Comparison of ENCODE assay signal across 31 cellular contexts in the genomic region with DNA sequence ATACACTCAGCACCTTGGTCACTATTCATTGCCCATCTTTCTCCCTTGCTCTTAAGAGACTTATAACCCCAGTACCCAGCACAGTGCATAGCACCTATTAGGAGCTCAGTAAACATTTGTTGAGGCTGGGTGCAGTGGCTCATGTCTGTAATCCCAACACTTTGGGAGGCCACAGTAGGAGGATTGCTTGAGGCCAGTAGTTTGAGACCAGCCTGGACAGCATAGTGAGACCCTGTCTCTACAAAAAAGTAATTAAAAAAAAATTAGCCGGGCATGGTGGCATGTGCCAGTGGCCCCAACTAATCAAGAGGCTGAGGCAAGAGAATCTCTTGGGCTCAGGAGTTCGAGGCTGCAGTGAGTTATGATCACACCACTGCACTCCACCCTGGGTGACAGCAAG. TPM values are rescaled to one million over a fixed set of nuclear protein-coding genes. Genes with fewer than 3 reads are reported as not detected.
DNase-seq lines count a peak whose midpoint lies in the region; ATAC-seq, FAIRE-seq and TF ChIP-seq lines count a peak whose summit lies in the region.
"Had no signal": no experiment of that assay in that cellular context is flagged by ENCODE, and none has a peak within 500 bp of the region (broad histone marks: within the 10 kb centered on the region; RNA-seq: fewer than 3 reads in every experiment).

No MANE protein-coding gene starts in this region.

- H3K79me2 ChIP-seq in HepG2 (ENCODE audit: insufficient read depth, low read length) (no peaks in the 10 kb centered on the region), K562 (ENCODE audit: control insufficient read depth, insufficient read depth, low read length) (no peaks in the 10 kb centered on the region)

- H3K9ac ChIP-seq in HepG2 (ENCODE audit: insufficient read depth, low read depth, low read length) (no peak overlapping the region), K562 (ENCODE audit: insufficient read depth in 1 of 2, low read depth in 2 of 2, low read length in 2 of 2) (no peak overlapping the region)
- H3K9ac ChIP-seq: BLaER1; BLaER1 treated with 17β-estradiol and CSF1 and Interleukin-3, amounts not matched to agents 10 nM and 100 nM had no signal

- H3K4me2 ChIP-seq in HepG2 (ENCODE audit: low read depth, low read length) (no peak overlapping the region), K562 (ENCODE audit: insufficient read depth, low read length) (no peak overlapping the region)
- H3K4me2 ChIP-seq: A549; BLaER1; BLaER1 treated with 17β-estradiol and CSF1 and Interleukin-3, amounts not matched to agents 10 nM and 100 nM had no signal

- WGBS in HepG2 (ENCODE audit: low lambda C conversion rate), result 47% methylated on average over 2 of the region's 2 CpGs
- WGBS in right lobe of liver (ENCODE audit: insufficient coverage, low coverage, low lambda C conversion rate, missing lambda C conversion rate), result 92% methylated on average over 2 of the region's 2 CpGs
- WGBS in K562 (ENCODE audit: insufficient coverage, low coverage, missing lambda C conversion rate), result 33% methylated on average over 2 of the region's 2 CpGs

- no peak for TF ChIP-seq RAD21 in HepG2 (CRISPR knock-in tag; IDR thresholded peaks at IDR 0.05)
- TF ChIP-seq RAD21 in K562 (CRISPR knock-in tag; conservative IDR thresholded peaks at IDR 0.05 in 1 of 2, IDR thresholded peaks at IDR 0.05 in 1 of 2), result no peak

- H3K4me1 ChIP-seq in HepG2 (ENCODE audit: insufficient read depth, low read length) (peaks cover 36% of the 10 kb centered on the region), right lobe of liver (no peaks in the 10 kb centered on the region), K562 (replicated peaks in 1 of 2; ENCODE audit: control insufficient read depth in 2 of 2, insufficient read depth in 2 of 2, low read length in 2 of 2) (peaks cover 0 to 11% of the 10 kb centered on the region in 2 experiments; a peak in 4 of 5 replicates)

- no peaks in the 10 kb centered on the region for H4K20me1 ChIP-seq in HepG2 (ENCODE audit: insufficient read depth, low read length)
- H4K20me1 ChIP-seq in K562 (replicated peaks; ENCODE audit: control insufficient read depth, insufficient read depth, low read length), result no peaks in the 10 kb centered on the region
- H4K20me1 ChIP-seq: BLaER1; BLaER1 treated with 17β-estradiol and CSF1 and Interleukin-3, amounts not matched to agents 10 nM and 100 nM had no signal

- H3K36me3 ChIP-seq in HepG2 (replicated peaks in 1 of 2; ENCODE audit: control insufficient read depth in 1 of 2, insufficient read depth in 2 of 2, low read length in 2 of 2), result no peaks in the 10 kb centered on the region
- no peaks in the 10 kb centered on the region for H3K36me3 ChIP-seq in right lobe of liver
- H3K36me3 ChIP-seq in K562 (ENCODE audit: control insufficient read depth, insufficient read depth, low read length), result no peaks in the 10 kb centered on the region
- H3K36me3 ChIP-seq: BE2C; BLaER1; BLaER1 treated with 17β-estradiol and CSF1 and Interleukin-3, amounts not matched to agents 10 nM and 100 nM had no signal

- TF ChIP-seq POLR2A in HepG2 (IDR thresholded peaks at IDR 0.05; ENCODE audit: insufficient read depth in 1 of 2, low read depth in 2 of 2, low read length in 2 of 2), result no peak
- TF ChIP-seq POLR2A in right lobe of liver (IDR thresholded peaks at IDR 0.05), result no peak
- no peak for TF ChIP-seq POLR2A in K562 (conservative IDR thresholded peaks at IDR 0.05)

- TF ChIP-seq EP300 in HepG2 (IDR thresholded peaks at IDR 0.05; ENCODE audit: low read depth in 2 of 2, low read length in 2 of 2) (no peak), HepG2 (CRISPR knock-in tag; IDR thresholded peaks at IDR 0.05; ENCODE audit: borderline replicate concordance) (no peak), K562 (IDR thresholded peaks at IDR 0.05; ENCODE audit: low read length) (no peak)

- H3K27me3 ChIP-seq in HepG2 (ENCODE audit: control insufficient read depth in 1 of 2, insufficient read depth in 2 of 2, low read length in 2 of 2) (peaks cover 0 to 7% of the 10 kb centered on the region in 2 experiments; a peak in 2 of 5 replicates), right lobe of liver (no peaks in the 10 kb centered on the region), K562 (ENCODE audit: control insufficient read depth in 2 of 2, insufficient read depth in 2 of 2, low read length in 2 of 2) (no peaks in the 10 kb centered on the region)
- H3K27me3 ChIP-seq: BE2C; BLaER1; BLaER1 treated with 17β-estradiol and CSF1 and Interleukin-3, amounts not matched to agents 10 nM and 100 nM had no signal

- no TSS peak for BruUV-seq in HepG2 (replicated peaks; lab: Mats Ljungman, UMichigan)
- BruUV-seq in K562 (replicated peaks; lab: Mats Ljungman, UMichigan), result no TSS peak

- TF ChIP-seq CTCF in HepG2 (CRISPR knock-in tag; IDR thresholded peaks at IDR 0.05) (no peak), right lobe of liver (IDR thresholded peaks at IDR 0.05) (no peak), K562 (IDR thresholded peaks at IDR 0.05 in 2 of 3, conservative IDR thresholded peaks at IDR 0.05 in 1 of 3; ENCODE audit: insufficient read depth in 2 of 3, low read depth in 1 of 3, low read length in 3 of 3) (no peak)

- DNase-seq in HepG2 (ENCODE audit: low spot score) (no peak), right lobe of liver (no peak), K562 (ENCODE audit: extremely low read depth in 1 of 4, low spot score in 3 of 4) (no peak)
- no peak for DNase-seq in activated naive CD4-positive, alpha-beta T cell treated with Interleukin-2 at 50 U/mL for 16 hours
- DNase-seq: 8988T; ACHN; AML-193; BE2C; C1 segment of cervical spinal cord; Caco-2; Calu3; CD4-positive, alpha-beta memory T cell; CD4-positive, alpha-beta T cell; CD4-positive, CD25-positive, alpha-beta regulatory T cell; CD8-positive, alpha-beta memory T cell; CD8-positive, alpha-beta T cell; COR-L47; DMS 273 treated with DMSO at 0.1 percent for 48 hours; DMS153; DMS53; DMS79; DMS79 treated with DMSO at 0.1 percent for 48 hours; DND-41; EL had no signal

- in situ Hi-C loops in HepG2 (cut with HindIII; ENCODE audit: extremely low pct_ligation_motif_present, low pct_unique_long_range_greater_than_20kb) (no loop called here), K562 (cut with MboI) (no loop called here)

- CTCF ChIA-PET in HepG2 (lab: Yijun Ruan, JAX; ENCODE audit: low intra/inter-chr PET ratio, low total read pairs), result no interaction called here
- CTCF ChIA-PET in K562 (lab: Yijun Ruan, JAX; ENCODE audit: low intra/inter-chr PET ratio), result no interaction called here

- H2AFZ ChIP-seq in HepG2 (ENCODE audit: low read length) (no peak overlapping the region), K562 (ENCODE audit: low read depth, low read length) (no peak overlapping the region)

- H3K4me3 ChIP-seq in HepG2 (replicated peaks in 1 of 3; ENCODE audit: insufficient read depth in 1 of 3, low read depth in 2 of 3, low read length in 3 of 3) (no peak overlapping the region), right lobe of liver (no peak overlapping the region), K562 (no peak overlapping the region)
- H3K4me3 ChIP-seq: A549; BLaER1; BLaER1 treated with 17β-estradiol and CSF1 and Interleukin-3, amounts not matched to agents 10 nM and 100 nM had no signal

- intact Hi-C loops in HepG2 (cut with micrococcal nuclease; ENCODE audit: unreplicated experiment), result no loop called here
- intact Hi-C loops in right lobe of liver (cut with DNase I), result loop anchor here in 1 of 2 donors (10.0 kb wide), 1 partner anchor 45 kb away; no protein-coding TSS in a partner anchor
- intact Hi-C loops in K562 (cut with micrococcal nuclease), result no loop called here

- no peaks in the 10 kb centered on the region for H3K9me1 ChIP-seq in K562 (ENCODE audit: control insufficient read depth, insufficient read depth, low read length)

- FAIRE-seq in HepG2 (lab: Jason Lieb, UNC) (no peak), K562 (lab: Jason Lieb, UNC) (no peak)
- FAIRE-seq: A204.1, A549, D721Med had no signal

- ATAC-seq in HepG2, result no peak
- no peak for ATAC-seq in right lobe of liver
- ATAC-seq in K562, result no peak
- ATAC-seq: A549; CD8-positive, alpha-beta T cell had no signal

- POLR2A ChIA-PET in HepG2 (lab: Yijun Ruan, JAX), result interaction anchor here (7.4 kb wide), 1 partner anchor 8 kb away, joined by 45 read pairs; the partner anchor contains the start of gene EIF2S2
- POLR2A ChIA-PET in K562 (lab: Yijun Ruan, JAX), result interaction anchor here (3.0 kb wide), 1 partner anchor 8 kb away, joined by 15 read pairs; the partner anchor contains the start of gene EIF2S2

- no peak overlapping the region for H3K27ac ChIP-seq in HepG2 (ENCODE audit: extremely low read length, insufficient read depth, low read length)
- no peak overlapping the region for H3K27ac ChIP-seq in right lobe of liver
- H3K27ac ChIP-seq in K562 (ENCODE audit: extremely low read depth, low read depth, low read length), result no peak overlapping the region
- H3K27ac ChIP-seq: 22Rv1; A549; BLaER1; BLaER1 treated with 17β-estradiol and CSF1 and Interleukin-3, amounts not matched to agents 10 nM and 100 nM; C4-2B had no signal

- no peaks in the 10 kb centered on the region for H3K9me3 ChIP-seq in HepG2 (ENCODE audit: low read length)
- H3K9me3 ChIP-seq in right lobe of liver, result no peaks in the 10 kb centered on the region
- no peaks in the 10 kb centered on the region for H3K9me3 ChIP-seq in K562 (replicated peaks; ENCODE audit: control insufficient read depth, insufficient read depth, low read depth, low read length)
- H3K9me3 ChIP-seq: A549; BE2C; BLaER1; BLaER1 treated with 17β-estradiol and CSF1 and Interleukin-3, amounts not matched to agents 10 nM and 100 nM; Caco-2 had no signal

RNA-seq across cellular contexts. Expression of gene EIF2S2, which starts 8.2 kb away (rescaled TPM):
- 213 and 316 TPM in 2 replicates for total RNA-seq in HepG2 (2016; rRNA removed; fragmentation: Illumina TruSeq; extraction: Trizol)
- total RNA-seq in HepG2 (2016; cell fraction: cytosol; rRNA removed; fragmentation: Illumina TruSeq; extraction: Trizol; ENCODE audit: low read depth), result 51.0 and 51.7 TPM in 2 replicates
- total RNA-seq in HepG2 (2016; cell fraction: insoluble cytoplasmic fraction; rRNA removed; fragmentation: Illumina TruSeq; extraction: Trizol), result 208 and 329 TPM in 2 replicates
- total RNA-seq in HepG2 (2016; cell fraction: membrane; rRNA removed; fragmentation: Illumina TruSeq; extraction: Trizol), result 97.8 and 98.8 TPM in 2 replicates
- total RNA-seq in HepG2 (2016; cell fraction: nucleus; rRNA removed; fragmentation: Illumina TruSeq; extraction: Trizol), result 76.0 and 84.1 TPM in 2 replicates
- polyA plus RNA-seq in HepG2 (2011; rRNA removed), result 102 and 126 TPM in 2 replicates
- polyA plus RNA-seq in HepG2 (2011; cell fraction: cytosol; rRNA removed), result 63.0 and 92.8 TPM in 2 replicates
- polyA plus RNA-seq in HepG2 (2011; cell fraction: nucleus; rRNA removed), result 22.9 and 30.3 TPM in 2 replicates
- 143 and 178 TPM in 2 replicates for polyA plus RNA-seq in HepG2 (2012)
- polyA plus RNA-seq in HepG2 (2016; cell fraction: cytosol; fragmentation: Illumina TruSeq; extraction: Trizol; ENCODE audit: low read depth), result 36.0 and 36.2 TPM in 2 replicates
- polyA plus RNA-seq in HepG2 (2016; cell fraction: insoluble cytoplasmic fraction; fragmentation: Illumina TruSeq; extraction: Trizol; ENCODE audit: low read depth), result 299 and 317 TPM in 2 replicates
- polyA plus RNA-seq in HepG2 (2016; cell fraction: membrane; fragmentation: Illumina TruSeq; extraction: Trizol; ENCODE audit: low read depth), result 66.5 and 67.3 TPM in 2 replicates
- 111 and 114 TPM in 2 replicates for polyA plus RNA-seq in HepG2 (2016; cell fraction: nucleus; fragmentation: Illumina TruSeq; extraction: Trizol; ENCODE audit: insufficient read depth, low read depth)
- polyA minus RNA-seq in HepG2 (2011; rRNA and poly(A)+ RNA removed; ENCODE audit: low replicate concordance), result 27.1 and 39.1 TPM in 2 replicates
- polyA minus RNA-seq in HepG2 (2011; cell fraction: cytosol; rRNA and poly(A)+ RNA removed), result 55.0 and 56.6 TPM in 2 replicates
- 34.4 and 37.0 TPM in 2 replicates for polyA minus RNA-seq in HepG2 (2011; cell fraction: nucleus; rRNA and poly(A)+ RNA removed)
- total RNA-seq in right lobe of liver, result 10 to 100 TPM; 16.7 to 50.6 (median 30.8) TPM
- 24.4 and 38.1 TPM in 2 replicates for total RNA-seq in K562 (2011; cell fraction: chromatin; rRNA removed; ENCODE audit: low replicate concordance)
- total RNA-seq in K562 (2011; cell fraction: nucleolus; rRNA removed), result 19.0 and 21.1 TPM in 2 replicates
- 32.6 and 47.0 TPM in 2 replicates for total RNA-seq in K562 (2011; cell fraction: nucleoplasm; rRNA removed)
- 120 and 135 TPM in 2 replicates for total RNA-seq in K562 (2014; rRNA removed)
- total RNA-seq in K562 (2014; rRNA removed; fragmentation: Illumina TruSeq; extraction: Trizol), result 192 and 237 TPM in 2 replicates
- 154 and 159 TPM in 2 replicates for total RNA-seq in K562 (2015; rRNA removed; fragmentation: Illumina TruSeq; extraction: Trizol)
- total RNA-seq in K562 (2021), result 114 and 118 TPM in 2 replicates
- polyA plus RNA-seq in K562 (2011; rRNA removed), result 141 and 164 TPM in 2 replicates
- 42.3 and 74.8 TPM in 2 replicates for polyA plus RNA-seq in K562 (2011; cell fraction: cytosol; rRNA removed)
- 27.0 and 49.4 TPM in 2 replicates for polyA plus RNA-seq in K562 (2011; cell fraction: nucleus; rRNA removed)
- polyA plus RNA-seq in K562 (2012), result 110 and 156 TPM in 2 replicates
- polyA plus RNA-seq in K562 (2014; fragmentation: Illumina TruSeq; extraction: Trizol), result 210 and 220 TPM in 2 replicates
- 10 to 100 TPM; 79.7 to 92.3 TPM for polyA plus RNA-seq in K562 (2014; fragmentation: Nextera tagmentation; extraction: Ambion mirVana)
- 139 and 154 TPM in 2 replicates for polyA plus RNA-seq in K562 (2014; rRNA removed)
- 73.8 and 89.8 TPM in 2 replicates for polyA minus RNA-seq in K562 (2011; rRNA and poly(A)+ RNA removed)
- 30.5 and 32.7 TPM in 2 replicates for polyA minus RNA-seq in K562 (2011; cell fraction: cytosol; rRNA and poly(A)+ RNA removed)
- 9.8 and 24.8 TPM in 2 replicates for polyA minus RNA-seq in K562 (2011; cell fraction: nucleus; rRNA and poly(A)+ RNA removed)

Comparison
In these comparisons a context has a peak if more than half of its experiments do, and no peak if none do; other contexts are left out.
1. Of the 241 proteins assayed by ChIP-seq in both HepG2 and K562: peak only in HepG2: none; only in K562: none; in both: ZNF121; in neither: 240.